Comparison of ENCODE assay signal across 8 cellular contexts in genomic region chr11:17598700-17599459, GRCh38. TPM values are rescaled to one million over a fixed set of nuclear protein-coding genes. Genes with fewer than 3 reads are reported as not detected.
DNase-seq lines count a peak whose midpoint lies in the region; ATAC-seq, FAIRE-seq and TF ChIP-seq lines count a peak whose summit lies in the region.

No MANE protein-coding gene starts in this region.

- H3K4me1 Mint-ChIP-seq in central memory CD8-positive, alpha-beta T cell: no peaks in the 10 kb centered on the region

- peak; percentile 85 for ATAC-seq in HG02938 (IDR thresholded peaks at IDR 0.05; ENCODE audit: unreplicated experiment)
- ATAC-seq in central memory CD8-positive, alpha-beta T cell (replicated peaks; ENCODE audit: extremely low read depth, poor library complexity, severe bottlenecking): peak; percentile 60
- ATAC-seq in left colon: peak; percentile 83

- peak; percentile 95 for FAIRE-seq in GM12892 (lab: Jason Lieb, UNC)

- peaks cover 45% of the 10 kb centered on the region for H3K27me3 Mint-ChIP-seq in central memory CD8-positive, alpha-beta T cell

- TF ChIP-seq CTCF in 22Rv1 (IDR thresholded peaks at IDR 0.05): peak; percentile 94

- peak; percentile 68 for DNase-seq in GM12892 (ENCODE audit: insufficient read length)
- DNase-seq in NCI-H2081 treated with DMSO at 0.1 percent for 48 hours (lab: John Stamatoyannopoulos, UW): peak; percentile 1
- DNase-seq in activated CD4-positive, CD25-positive, alpha-beta regulatory T cell treated with anti-CD3 and anti-CD28 coated beads, Interleukin-2, amount 50 U/mL, for 16 hours (ENCODE audit: low read depth, low spot score): peak; percentile 28
- DNase-seq in central memory CD8-positive, alpha-beta T cell (ENCODE audit: low spot score in 2 of 2): peak; percentile 32 to 39
- DNase-seq in left colon: peak; percentile 40 to 80
- DNase-seq in stimulated activated CD4-positive, alpha-beta T cell treated with anti-CD3 and anti-CD28 coated beads, Interleukin-2, amount 100 ng/mL, for 4 hours (ENCODE audit: low read depth): peak; percentile 54

- intact Hi-C loops in left colon (cut with DNase I, micrococcal nuclease): loop anchor here in 1 of 2 donors (10.0 kb wide), 1 partner anchor 386 kb away; no protein-coding TSS in a partner anchor

- no peak overlapping the region for H3K27ac Mint-ChIP-seq in central memory CD8-positive, alpha-beta T cell (ENCODE audit: low read depth)

- H3K36me3 Mint-ChIP-seq in central memory CD8-positive, alpha-beta T cell (ENCODE audit: insufficient read depth): no peaks in the 10 kb centered on the region

- TF ChIP-seq POLR2A in GM12892 (IDR thresholded peaks at IDR 0.05; ENCODE audit: low read depth, low read length): no peak

- H3K9me3 Mint-ChIP-seq in central memory CD8-positive, alpha-beta T cell: no peaks in the 10 kb centered on the region

- no peak overlapping the region for H3K27ac ChIP-seq in 22Rv1

- no peak overlapping the region for H3K4me3 Mint-ChIP-seq in central memory CD8-positive, alpha-beta T cell

RNA-seq across cellular contexts. Expression of gene OTOG, which starts 51.8 kb away (rescaled TPM):
- not detected for polyA plus RNA-seq in GM12892 (2012; ENCODE audit: missing spikeins)
- not detected for total RNA-seq in left colon

RNA-seq across cellular contexts. Expression of gene USH1C, which starts 54.7 kb away (rescaled TPM):
- not detected for polyA plus RNA-seq in GM12892 (2012; ENCODE audit: missing spikeins)
- 100 to 1,000 TPM; 159 to 181 TPM for total RNA-seq in left colon

Comparison
In these comparisons a context has a peak if more than half of its experiments do, and no peak if none do; other contexts are left out.
1. DNase-seq: peak in every context shown above with its lines; median percentile 68 in GM12892; 60 in left colon; 54 in stimulated activated CD4-positive, alpha-beta T cell treated with anti-CD3 and anti-CD28 coated beads, Interleukin-2, amount 100 ng/mL, for 4 hours; 36 in central memory CD8-positive, alpha-beta T cell; 28 in activated CD4-positive, CD25-positive, alpha-beta regulatory T cell treated with anti-CD3 and anti-CD28 coated beads, Interleukin-2, amount 50 U/mL, for 16 hours; 1 in NCI-H2081 treated with DMSO at 0.1 percent for 48 hours.